In genomic region chr5:140828402-140828737, GRCh38 we compare ENCODE assay signal across 1 cellular context.
TF ChIP-seq lines count a peak whose summit lies in the region.

No MANE protein-coding gene starts in this region.

TF ChIP-seq in WTC11, 78 proteins besides CTCF, POLR2A, EP300 and RAD21:
- TF ChIP-seq ZNF425 (CRISPR knock-in tag; conservative IDR thresholded peaks at IDR 0.05) (no peak), TCF7 (CRISPR knock-in tag; IDR thresholded peaks at IDR 0.05; ENCODE audit: low read depth) (no peak)
